20 cellular contexts compared by ENCODE assay signal in genomic region chr3:195058311-195059005, GRCh38.
"Had no signal": no experiment of that assay in that cellular context is flagged by ENCODE, and none has a peak within 500 bp of the region (broad histone marks: within the 10 kb centered on the region; RNA-seq: fewer than 3 reads in every experiment).

No MANE protein-coding gene starts in this region.

- H3K4me3 ChIP-seq: breast epithelium, esophagus squamous epithelium, heart right ventricle, skin epidermis, stomach had no signal

- DNase-seq: activated CD4-positive, alpha-beta T cell treated with anti-CD3 and anti-CD28 coated beads, Interleukin-2, amount 10 ng/mL, durations not matched to agents 7 days and 5 days; activated CD8-positive, alpha-beta memory T cell treated with anti-CD3 and anti-CD28 coated beads, Interleukin-2, amount 50 U/mL, for 4 hours; activated gamma-delta T cell; activated T-cell treated with anti-CD3 and anti-CD28 coated beads, Interleukin-2, amount 50 U/mL, for 4 hours; cerebellar nuclear complex; effector CD8-positive, alpha-beta T cell; immature natural killer cell; nucleus accumbens; retina; stimulated activated CD4-positive, alpha-beta T cell treated with anti-CD3 and anti-CD28 coated beads, Interleukin-4, amount 100 ng/mL, for 1 hour; stomach; trophoblast cell had no signal

- H3K9me3 ChIP-seq: breast epithelium, esophagus squamous epithelium, stomach had no signal

- H3K9me3 Mint-ChIP-seq: activated CD4-positive, alpha-beta T cell treated with anti-CD3 and anti-CD28 coated beads, Interleukin-2, amount 10 ng/mL, durations not matched to agents 7 days and 5 days; activated naive CD4-positive, alpha-beta T cell treated with anti-CD3 and anti-CD28 coated beads, Interleukin-2, amount 50 U/mL, for 24 hours; activated T-cell treated with anti-CD3 and anti-CD28 coated beads, Interleukin-2, amount 50 U/mL, for 4 hours; immature natural killer cell; natural killer cell treated with Interleukin-12 subunit alpha and Interleukin-12 subunit beta and Interleukin-15 and Interleukin-18, amount 100 ng/mL, for 72 hours; stimulated activated effector memory CD8-positive, alpha-beta T cell treated with anti-CD3 and anti-CD28 coated beads, Interleukin-12 subunit alpha, Interleukin-12 subunit beta, amount 100 ng/mL, for 72 hours had no signal

- H3K36me3 Mint-ChIP-seq: activated naive CD4-positive, alpha-beta T cell treated with anti-CD3 and anti-CD28 coated beads, Interleukin-2, amount 50 U/mL, for 24 hours; immature natural killer cell; mesothelial cell of epicardium; natural killer cell treated with Interleukin-12 subunit alpha and Interleukin-12 subunit beta and Interleukin-15 and Interleukin-18, amount 100 ng/mL, for 72 hours; stimulated activated effector memory CD8-positive, alpha-beta T cell treated with anti-CD3 and anti-CD28 coated beads, Interleukin-12 subunit alpha, Interleukin-12 subunit beta, amount 100 ng/mL, for 72 hours had no signal

- H3K27ac Mint-ChIP-seq: activated CD4-positive, alpha-beta T cell treated with anti-CD3 and anti-CD28 coated beads, Interleukin-2, amount 10 ng/mL, durations not matched to agents 7 days and 5 days; activated naive CD4-positive, alpha-beta T cell treated with anti-CD3 and anti-CD28 coated beads, Interleukin-2, amount 50 U/mL, for 24 hours; immature natural killer cell; mesothelial cell of epicardium; stimulated activated effector memory CD8-positive, alpha-beta T cell treated with anti-CD3 and anti-CD28 coated beads, Interleukin-12 subunit alpha, Interleukin-12 subunit beta, amount 100 ng/mL, for 72 hours had no signal

- H3K27me3 ChIP-seq: breast epithelium, esophagus squamous epithelium, heart right ventricle, stomach had no signal

- ATAC-seq: activated T-cell treated with anti-CD3 and anti-CD28 coated beads, Interleukin-2, amount 50 U/mL, for 4 hours; natural killer cell treated with Interleukin-12 subunit alpha and Interleukin-12 subunit beta and Interleukin-15 and Interleukin-18, amount 100 ng/mL, for 72 hours; stimulated activated effector memory CD8-positive, alpha-beta T cell treated with anti-CD3 and anti-CD28 coated beads, Interleukin-12 subunit alpha, Interleukin-12 subunit beta, amount 100 ng/mL, for 72 hours had no signal

- H3K4me3 Mint-ChIP-seq: activated CD4-positive, alpha-beta T cell treated with anti-CD3 and anti-CD28 coated beads, Interleukin-2, amount 10 ng/mL, durations not matched to agents 7 days and 5 days; activated naive CD4-positive, alpha-beta T cell treated with anti-CD3 and anti-CD28 coated beads, Interleukin-2, amount 50 U/mL, for 24 hours; activated T-cell treated with anti-CD3 and anti-CD28 coated beads, Interleukin-2, amount 50 U/mL, for 4 hours; immature natural killer cell; mesothelial cell of epicardium; natural killer cell treated with Interleukin-12 subunit alpha and Interleukin-12 subunit beta and Interleukin-15 and Interleukin-18, amount 100 ng/mL, for 72 hours; stimulated activated effector memory CD8-positive, alpha-beta T cell treated with anti-CD3 and anti-CD28 coated beads, Interleukin-12 subunit alpha, Interleukin-12 subunit beta, amount 100 ng/mL, for 72 hours had no signal

- H3K4me1 ChIP-seq: breast epithelium had no signal

- H3K36me3 ChIP-seq: breast epithelium, esophagus squamous epithelium, heart right ventricle, stomach had no signal

- H3K4me1 Mint-ChIP-seq: activated CD4-positive, alpha-beta T cell treated with anti-CD3 and anti-CD28 coated beads, Interleukin-2, amount 10 ng/mL, durations not matched to agents 7 days and 5 days; activated naive CD4-positive, alpha-beta T cell treated with anti-CD3 and anti-CD28 coated beads, Interleukin-2, amount 50 U/mL, for 24 hours; immature natural killer cell; stimulated activated effector memory CD8-positive, alpha-beta T cell treated with anti-CD3 and anti-CD28 coated beads, Interleukin-12 subunit alpha, Interleukin-12 subunit beta, amount 100 ng/mL, for 72 hours had no signal
